Comparison of ENCODE assay signal across 25 cellular contexts in the genomic region with DNA sequence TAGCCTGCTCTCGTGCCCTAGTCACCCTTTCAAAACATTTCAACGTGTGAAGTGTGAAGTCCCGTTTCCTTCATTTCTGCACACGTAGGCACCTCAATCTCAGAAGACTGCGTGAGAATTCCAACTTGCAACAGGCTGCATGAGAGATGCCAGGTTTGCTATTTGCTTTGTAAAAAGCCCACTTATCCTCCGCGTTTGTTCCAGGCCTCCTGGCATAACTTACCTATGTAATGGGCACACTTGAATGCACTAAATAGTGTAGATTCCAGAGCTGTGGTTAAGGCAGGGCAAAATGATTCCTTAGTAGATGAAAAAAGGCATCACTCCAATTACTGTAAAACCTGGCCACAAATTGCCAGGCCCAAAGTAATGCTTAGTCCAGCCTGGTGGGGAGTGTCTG.
DNase-seq lines count a peak whose midpoint lies in the region; ATAC-seq and TF ChIP-seq lines count a peak whose summit lies in the region.
"Had no signal": no experiment of that assay in that cellular context is flagged by ENCODE, and none has a peak within 500 bp of the region (broad histone marks: within the 10 kb centered on the region; RNA-seq: fewer than 3 reads in every experiment).

No MANE protein-coding gene starts in this region.

- peaks cover 8 to 64% (median 50%) of the 10 kb centered on the region in 10 experiments; a peak in 19 of 20 replicates for H3K4me1 ChIP-seq in BLaER1 treated with 17β-estradiol and CSF1 and Interleukin-3, amounts not matched to agents 10 nM and 100 nM
- H3K4me1 ChIP-seq in lower lobe of right lung (no peaks in the 10 kb centered on the region), upper lobe of right lung (no peaks in the 10 kb centered on the region)

- peaks cover 0 to 28% (median 7%) of the 10 kb centered on the region in 11 experiments; a peak in 8 of 22 replicates for H3K9me3 ChIP-seq in BLaER1 treated with 17β-estradiol and CSF1 and Interleukin-3, amounts not matched to agents 10 nM and 100 nM (replicated peaks in 1 of 11)
- H3K9me3 ChIP-seq in lower lobe of right lung (no peaks in the 10 kb centered on the region), upper lobe of right lung (no peaks in the 10 kb centered on the region)
- H3K9me3 ChIP-seq: BE2C had no signal

- no peaks in the 10 kb centered on the region for H3K36me3 Mint-ChIP-seq in stimulated activated effector memory CD8-positive, alpha-beta T cell treated with anti-CD3 and anti-CD28 coated beads, Interleukin-12 subunit alpha, Interleukin-12 subunit beta, amount 100 ng/mL, for 72 hours
- H3K36me3 Mint-ChIP-seq: CD14-positive monocyte; CD4-positive, alpha-beta memory T cell; CD4-positive, CD25-positive, alpha-beta regulatory T cell; CD8-positive, alpha-beta memory T cell had no signal

- TF ChIP-seq CTCF in lower lobe of right lung (IDR thresholded peaks at IDR 0.05) (no peak), upper lobe of right lung (IDR thresholded peaks at IDR 0.05) (no peak)

- no peak overlapping the region for H3K27ac Mint-ChIP-seq in stimulated activated effector memory CD8-positive, alpha-beta T cell treated with anti-CD3 and anti-CD28 coated beads, Interleukin-12 subunit alpha, Interleukin-12 subunit beta, amount 100 ng/mL, for 72 hours
- H3K27ac Mint-ChIP-seq: CD4-positive, alpha-beta memory T cell; CD4-positive, CD25-positive, alpha-beta regulatory T cell; CD8-positive, alpha-beta memory T cell had no signal

- H3K4me1 Mint-ChIP-seq in stimulated activated effector memory CD8-positive, alpha-beta T cell treated with anti-CD3 and anti-CD28 coated beads, Interleukin-12 subunit alpha, Interleukin-12 subunit beta, amount 100 ng/mL, for 72 hours: no peaks in the 10 kb centered on the region
- H3K4me1 Mint-ChIP-seq: CD14-positive monocyte; CD4-positive, alpha-beta memory T cell; CD4-positive, CD25-positive, alpha-beta regulatory T cell; CD8-positive, alpha-beta memory T cell had no signal

- no peak overlapping the region for H3K4me3 Mint-ChIP-seq in stimulated activated effector memory CD8-positive, alpha-beta T cell treated with anti-CD3 and anti-CD28 coated beads, Interleukin-12 subunit alpha, Interleukin-12 subunit beta, amount 100 ng/mL, for 72 hours
- H3K4me3 Mint-ChIP-seq: CD14-positive monocyte; CD4-positive, alpha-beta memory T cell; CD4-positive, CD25-positive, alpha-beta regulatory T cell; CD8-positive, alpha-beta memory T cell had no signal

- no peak overlapping the region for H3K9ac ChIP-seq in BLaER1 treated with 17β-estradiol and CSF1 and Interleukin-3, amounts not matched to agents 10 nM and 100 nM

- no peak overlapping the region for H3K4me3 ChIP-seq in BLaER1 treated with 17β-estradiol and CSF1 and Interleukin-3, amounts not matched to agents 10 nM and 100 nM
- H3K4me3 ChIP-seq in lower lobe of right lung (no peak overlapping the region), upper lobe of right lung (no peak overlapping the region)
- H3K4me3 ChIP-seq: GM12878 had no signal

- intact Hi-C loops in lower lobe of right lung (cut with DNase I): no loop called here
- intact Hi-C loops in upper lobe of right lung (cut with DNase I): no loop called here

- H3K27me3 ChIP-seq in BLaER1 treated with 17β-estradiol and CSF1 and Interleukin-3, amounts not matched to agents 10 nM and 100 nM: no peaks in the 10 kb centered on the region
- H3K27me3 ChIP-seq in lower lobe of right lung (ENCODE audit: low read depth) (no peaks in the 10 kb centered on the region), upper lobe of right lung (no peaks in the 10 kb centered on the region)
- H3K27me3 ChIP-seq: BE2C had no signal

- no peaks in the 10 kb centered on the region for H4K20me1 ChIP-seq in BLaER1 treated with 17β-estradiol and CSF1 and Interleukin-3, amounts not matched to agents 10 nM and 100 nM

- no peaks in the 10 kb centered on the region for H3K36me3 ChIP-seq in BLaER1 treated with 17β-estradiol and CSF1 and Interleukin-3, amounts not matched to agents 10 nM and 100 nM
- H3K36me3 ChIP-seq in lower lobe of right lung: no peaks in the 10 kb centered on the region
- H3K36me3 ChIP-seq in upper lobe of right lung: no peaks in the 10 kb centered on the region
- H3K36me3 ChIP-seq: BE2C had no signal

- peak overlapping the region in 8 of 11 experiments; percentile 53 to 85 (median 78); a peak in 12 of 22 replicates for H3K4me2 ChIP-seq in BLaER1 treated with 17β-estradiol and CSF1 and Interleukin-3, amounts not matched to agents 10 nM and 100 nM

- DNase-seq in astrocyte of the hippocampus (ENCODE audit: low read depth, low spot score): peak; percentile 21
- no peak for DNase-seq in lower lobe of right lung
- no peak for DNase-seq in upper lobe of right lung
- DNase-seq in glomerular visceral epithelial cell (ENCODE audit: extremely low spot score): no peak
- no peak for DNase-seq in NCI-H1048 (lab: John Stamatoyannopoulos, UW)
- no peak for DNase-seq in SHP77 treated with DMSO at 0.1 percent for 48 hours (lab: John Stamatoyannopoulos, UW)
- DNase-seq in stimulated activated effector memory CD8-positive, alpha-beta T cell treated with anti-CD3 and anti-CD28 coated beads, Interleukin-12 subunit alpha, Interleukin-12 subunit beta, amount 100 ng/mL, for 72 hours (ENCODE audit: low spot score in 2 of 2): no peak
- DNase-seq: 8988T; ACHN; BE2C; C1 segment of cervical spinal cord; CD4-positive, alpha-beta memory T cell; CD4-positive, CD25-positive, alpha-beta regulatory T cell; CD8-positive, alpha-beta memory T cell; COR-L47; DMS 273 treated with DMSO at 0.1 percent for 48 hours; DMS153; DMS53; DMS79; DND-41; EL; GDM1 had no signal

- ATAC-seq in lower lobe of right lung (peak; percentile 37 to 68), upper lobe of right lung (peak; percentile 41)
- no peak for ATAC-seq in stimulated activated effector memory CD8-positive, alpha-beta T cell treated with anti-CD3 and anti-CD28 coated beads, Interleukin-12 subunit alpha, Interleukin-12 subunit beta, amount 100 ng/mL, for 72 hours
- ATAC-seq: GM12878 had no signal

- no peak overlapping the region for H3K27ac ChIP-seq in BLaER1 treated with 17β-estradiol and CSF1 and Interleukin-3, amounts not matched to agents 10 nM and 100 nM
- H3K27ac ChIP-seq in lower lobe of right lung (no peak overlapping the region), upper lobe of right lung (no peak overlapping the region)

- H3K9me3 Mint-ChIP-seq in stimulated activated effector memory CD8-positive, alpha-beta T cell treated with anti-CD3 and anti-CD28 coated beads, Interleukin-12 subunit alpha, Interleukin-12 subunit beta, amount 100 ng/mL, for 72 hours: no peaks in the 10 kb centered on the region
- H3K9me3 Mint-ChIP-seq: CD14-positive monocyte; CD4-positive, alpha-beta memory T cell; CD8-positive, alpha-beta memory T cell had no signal
